23 cellular contexts compared by ENCODE assay signal in the genomic region with DNA sequence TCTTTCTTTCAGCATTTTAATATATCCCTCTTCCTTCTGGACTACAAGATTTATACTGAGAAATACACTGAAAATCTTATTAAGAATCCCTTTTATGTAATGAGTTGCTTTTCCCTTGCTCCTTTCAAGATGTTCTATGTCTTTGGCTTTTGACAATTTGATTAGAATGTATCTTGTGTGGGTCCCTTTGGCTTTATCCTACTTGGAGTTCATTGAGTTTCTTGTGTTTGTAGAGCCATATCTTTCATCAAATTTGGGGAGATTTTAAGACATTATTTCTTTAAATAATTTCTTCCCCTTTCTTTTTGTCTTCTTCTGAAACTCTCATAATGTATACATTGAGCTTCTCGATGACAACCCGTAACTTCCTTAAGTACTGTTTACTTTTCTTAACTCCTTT.
"Had no signal": no experiment of that assay in that cellular context is flagged by ENCODE, and none has a peak within 500 bp of the region (broad histone marks: within the 10 kb centered on the region; RNA-seq: fewer than 3 reads in every experiment).

No MANE protein-coding gene starts in this region.

- H2AFZ ChIP-seq: hepatocyte had no signal

- H3K79me2 ChIP-seq: hepatocyte had no signal

- H3K4me2 ChIP-seq: hepatocyte had no signal

- H3K27me3 Mint-ChIP-seq: dendritic cell treated with granulocyte-macrophage colony-stimulating factor and Interleukin-4, amounts not matched to agents 40 ng/mL and 50 ng/mL, for 4 days; effector memory CD8-positive, alpha-beta T cell; naive B cell had no signal

- H3K27ac ChIP-seq: colonic mucosa, esophagus muscularis mucosa, foreskin keratinocyte, gastroesophageal sphincter, heart left ventricle, hepatocyte, left lung, lower lobe of right lung had no signal

- H3K4me3 ChIP-seq: colonic mucosa, esophagus muscularis mucosa, gastroesophageal sphincter, heart left ventricle, hepatocyte, left lung, lower lobe of right lung, mucosa of descending colon had no signal

- H3K4me1 Mint-ChIP-seq: immature natural killer cell, naive B cell had no signal

- H3K4me3 Mint-ChIP-seq: dendritic cell treated with granulocyte-macrophage colony-stimulating factor and Interleukin-4, amounts not matched to agents 40 ng/mL and 50 ng/mL, for 4 days; effector memory CD8-positive, alpha-beta T cell; endodermal cell; immature natural killer cell; mesothelial cell of epicardium; naive B cell had no signal

- FAIRE-seq: endometrium had no signal

- H3K9me3 ChIP-seq: colonic mucosa, gastroesophageal sphincter, left lung, lower lobe of right lung had no signal

- H3K27me3 ChIP-seq: colonic mucosa, esophagus muscularis mucosa, foreskin keratinocyte, gastroesophageal sphincter, heart left ventricle, hepatocyte, left lung had no signal

- H3K4me1 ChIP-seq: colonic mucosa, esophagus muscularis mucosa, foreskin keratinocyte, gastroesophageal sphincter, heart left ventricle, left lung, lower lobe of right lung had no signal

- H3K36me3 ChIP-seq: colonic mucosa, esophagus muscularis mucosa, gastroesophageal sphincter, heart left ventricle, left lung, lower lobe of right lung had no signal

- DNase-seq: colonic mucosa; cortex of kidney; effector CD8-positive, alpha-beta T cell; effector memory CD8-positive, alpha-beta T cell; endodermal cell; foreskin keratinocyte; heart left ventricle; hypothalamus; immature natural killer cell; islet precursor cell; left cardiac atrium; left lung; left ventricle myocardium superior; lower lobe of right lung; mesenchymal stem cell; mucosa of descending colon; naive B cell had no signal

- H3K27ac Mint-ChIP-seq: dendritic cell treated with granulocyte-macrophage colony-stimulating factor and Interleukin-4, amounts not matched to agents 40 ng/mL and 50 ng/mL, for 4 days; effector memory CD8-positive, alpha-beta T cell; endodermal cell; immature natural killer cell; naive B cell had no signal

- H3K36me3 Mint-ChIP-seq: immature natural killer cell, naive B cell had no signal
